ENCODE assay signal across 8 cellular contexts in genomic region chr2:135532581-135532980, GRCh38. TPM values are rescaled to one million over a fixed set of nuclear protein-coding genes. Genes with fewer than 3 reads are reported as not detected.
DNase-seq lines count a peak whose midpoint lies in the region; ATAC-seq and TF ChIP-seq lines count a peak whose summit lies in the region.
"Had no signal": no experiment of that assay in that cellular context is flagged by ENCODE, and none has a peak within 500 bp of the region (broad histone marks: within the 10 kb centered on the region; RNA-seq: fewer than 3 reads in every experiment).

No MANE protein-coding gene starts in this region.

- no peaks in the 10 kb centered on the region for H3K9me2 ChIP-seq in GM23338 (ENCODE audit: insufficient read depth)

- H3K4me2 ChIP-seq in GM23338 (peak overlapping the region; percentile 90), OCI-LY3 (ENCODE audit: low read length) (peak overlapping the region; percentile 65)

- H3K36me3 ChIP-seq in GM23338 (ENCODE audit: insufficient read depth) = no peaks in the 10 kb centered on the region
- peaks cover 9% of the 10 kb centered on the region for H3K36me3 ChIP-seq in OCI-LY3 (replicated peaks; ENCODE audit: low read depth, low read length)
- no peaks in the 10 kb centered on the region for H3K36me3 ChIP-seq in esophagus muscularis mucosa

- H2AFZ ChIP-seq in GM23338 (no peak overlapping the region), OCI-LY3 (ENCODE audit: low read depth, low read length) (no peak overlapping the region)

- intact Hi-C loops in esophagus muscularis mucosa (cut with DNase I) = loop anchor here (5.0 kb wide), 2 partner anchors 210 to 615 kb away; partner anchors contain the start of genes CCNT2 and UBXN4

- H3F3A ChIP-seq in GM23338 (replicated peaks; ENCODE audit: low read depth) = no peaks in the 10 kb centered on the region

- peaks cover 13% of the 10 kb centered on the region; the same call in 2 of the 3 replicates for H3K9me3 Mint-ChIP-seq in GM23338
- H3K9me3 Mint-ChIP-seq in stimulated activated memory B cell treated with anti-CD40 and anti-IgM and Interleukin-4, amounts not matched to agents 10 μg/mL and 1 μg/mL and 100 μg/mL, for 72 hours = no peaks in the 10 kb centered on the region

- H3K27ac ChIP-seq in GM23338 (ENCODE audit: low read depth) (no peak overlapping the region), OCI-LY3 (ENCODE audit: low read length) (no peak overlapping the region), esophagus muscularis mucosa (replicated peaks in 1 of 4) (peak overlapping the region; percentile 89 to 93 (median 90))

- H3K27me3 Mint-ChIP-seq in GM23338 (ENCODE audit: insufficient read depth, low read depth, poor library complexity) = peaks cover 4% of the 10 kb centered on the region
- no peaks in the 10 kb centered on the region for H3K27me3 Mint-ChIP-seq in stimulated activated memory B cell treated with anti-CD40 and anti-IgM and Interleukin-4, amounts not matched to agents 10 μg/mL and 1 μg/mL and 100 μg/mL, for 72 hours

- peaks cover 80% of the 10 kb centered on the region for H3K79me2 ChIP-seq in GM23338 (replicated peaks; ENCODE audit: insufficient read depth)
- H3K79me2 ChIP-seq in OCI-LY3 (ENCODE audit: low read length) = peaks cover 81% of the 10 kb centered on the region

- H3K27ac Mint-ChIP-seq in GM23338 = no peak overlapping the region
- no peak overlapping the region for H3K27ac Mint-ChIP-seq in stimulated activated memory B cell treated with anti-CD40 and anti-IgM and Interleukin-4, amounts not matched to agents 10 μg/mL and 1 μg/mL and 100 μg/mL, for 72 hours

- no peaks in the 10 kb centered on the region for H3K27me3 ChIP-seq in GM23338 (ENCODE audit: insufficient read depth)
- no peaks in the 10 kb centered on the region for H3K27me3 ChIP-seq in OCI-LY3 (ENCODE audit: low read depth, low read length)
- H3K27me3 ChIP-seq in esophagus muscularis mucosa = no peaks in the 10 kb centered on the region

- TF ChIP-seq EP300 in esophagus muscularis mucosa (IDR thresholded peaks at IDR 0.05) = no peak

- H3K4me1 Mint-ChIP-seq in GM23338 = peaks cover 5% of the 10 kb centered on the region; the same call in 2 of the 3 replicates
- peaks cover 34% of the 10 kb centered on the region for H3K4me1 Mint-ChIP-seq in stimulated activated memory B cell treated with anti-CD40 and anti-IgM and Interleukin-4, amounts not matched to agents 10 μg/mL and 1 μg/mL and 100 μg/mL, for 72 hours

- H3K9ac ChIP-seq in OCI-LY3 (ENCODE audit: low read length) = peak overlapping the region; percentile 75

- H3K4me3 ChIP-seq in GM23338 = peak overlapping the region; percentile 72
- H3K4me3 ChIP-seq in OCI-LY3 (ENCODE audit: low read length) = peak overlapping the region; percentile 94
- peak overlapping the region in 3 of 4 donors; percentile 89 to 91 (median 90) for H3K4me3 ChIP-seq in esophagus muscularis mucosa
- H3K4me3 ChIP-seq in skeletal muscle cell (ENCODE audit: low read depth, low read length) = peak overlapping the region; percentile 84

- TF ChIP-seq POLR2A in esophagus muscularis mucosa (IDR thresholded peaks at IDR 0.05; ENCODE audit: low read depth) = no peak

- peaks cover 24% of the 10 kb centered on the region for H3K36me3 Mint-ChIP-seq in GM23338 (ENCODE audit: low read depth)
- H3K36me3 Mint-ChIP-seq in stimulated activated memory B cell treated with anti-CD40 and anti-IgM and Interleukin-4, amounts not matched to agents 10 μg/mL and 1 μg/mL and 100 μg/mL, for 72 hours = no peaks in the 10 kb centered on the region

- no peak overlapping the region; the same call in 2 of the 3 replicates for H3K4me3 Mint-ChIP-seq in GM23338
- no peak overlapping the region for H3K4me3 Mint-ChIP-seq in stimulated activated memory B cell treated with anti-CD40 and anti-IgM and Interleukin-4, amounts not matched to agents 10 μg/mL and 1 μg/mL and 100 μg/mL, for 72 hours

- H4K20me1 ChIP-seq in GM23338 (replicated peaks; ENCODE audit: insufficient read depth) (peaks cover 3% of the 10 kb centered on the region), OCI-LY3 (ENCODE audit: insufficient read depth, low read length) (peaks cover 9% of the 10 kb centered on the region; the same call in 1 of the 2 replicates)

- H3K4me1 ChIP-seq in GM23338 (ENCODE audit: insufficient read depth) = 0 out of 2 replicates have a peak, but pooled peaks cover 7% of the 10 kb centered on the region
- H3K4me1 ChIP-seq in OCI-LY3 (ENCODE audit: low read length) = peaks cover 15% of the 10 kb centered on the region
- H3K4me1 ChIP-seq in esophagus muscularis mucosa = peaks cover 6 to 30% (median 22%) of the 10 kb centered on the region in 4 donors

- WGBS in esophagus muscularis mucosa = 55% methylated on average over 3 of the region's 3 CpGs

- DNase-seq in GM23338 (ENCODE audit: low spot score) = no peak
- no peak for DNase-seq in esophagus muscularis mucosa (ENCODE audit: extremely low spot score)
- no peak for DNase-seq in skeletal muscle cell (ENCODE audit: low read depth)
- DNase-seq in glomerular visceral epithelial cell (ENCODE audit: extremely low spot score) = no peak
- DNase-seq in putamen (ENCODE audit: low spot score) = no peak
- DNase-seq: activated CD8-positive, alpha-beta memory T cell treated with anti-CD3 and anti-CD28 coated beads for 24 hours had no signal

- ATAC-seq in GM23338 = no peak
- no peak for ATAC-seq in stimulated activated memory B cell treated with anti-CD40 and anti-IgM and Interleukin-4, amounts not matched to agents 10 μg/mL and 1 μg/mL and 100 μg/mL, for 72 hours

- TF ChIP-seq CTCF in GM23338 (conservative IDR thresholded peaks at IDR 0.05; ENCODE audit: low read depth in 2 of 2) (no peak), OCI-LY3 (IDR thresholded peaks at IDR 0.05; ENCODE audit: low read depth, low read length) (no peak), esophagus muscularis mucosa (IDR thresholded peaks at IDR 0.05) (no peak)

- no peaks in the 10 kb centered on the region for H3K9me3 ChIP-seq in OCI-LY3 (ENCODE audit: insufficient read depth, low read length)
- H3K9me3 ChIP-seq in esophagus muscularis mucosa = no peaks in the 10 kb centered on the region

TF ChIP-seq in GM23338, 12 proteins besides CTCF, POLR2A, EP300 and RAD21 (continues in another document):
- TF ChIP-seq JUNB (IDR thresholded peaks at IDR 0.05; ENCODE audit: unreplicated experiment) = no peak
- no peak for TF ChIP-seq STAT1 (IDR thresholded peaks at IDR 0.05; ENCODE audit: unreplicated experiment)
- TF ChIP-seq REST (IDR thresholded peaks at IDR 0.05; ENCODE audit: unreplicated experiment) = no peak
- no peak for TF ChIP-seq CREB1 (CRISPR knock-in tag; IDR thresholded peaks at IDR 0.05; ENCODE audit: low read depth)
- TF ChIP-seq POLR2AphosphoS5 (IDR thresholded peaks at IDR 0.05; ENCODE audit: low read depth) = no peak
- no peak for TF ChIP-seq NANOG (IDR thresholded peaks at IDR 0.05; ENCODE audit: borderline replicate concordance)
- no peak for TF ChIP-seq ZNF331 (CRISPR knock-in tag; IDR thresholded peaks at IDR 0.05; ENCODE audit: low read depth)
- TF ChIP-seq ZNF114 (CRISPR knock-in tag; IDR thresholded peaks at IDR 0.05) = no peak
- TF ChIP-seq EZH2phosphoT487 (IDR thresholded peaks at IDR 0.05; ENCODE audit: unreplicated experiment) = no peak

RNA-seq across cellular contexts. Expression of gene R3HDM1, which starts 1.3 kb away (rescaled TPM):
- total RNA-seq in GM23338 (2014; rRNA removed; shearing (Covaris generic)) = 63.1 and 65.2 TPM in 2 replicates
- polyA plus RNA-seq in GM23338 (2016; fragmentation: Nextera tagmentation; extraction: Ambion mirVana) = 87.6 and 88.8 TPM in 2 replicates
- total RNA-seq in esophagus muscularis mucosa = 10 to 100 TPM; 13.1 to 56.6 (median 19.6) TPM

RNA-seq across cellular contexts. Expression of gene ZRANB3, which starts 1.6 kb away (rescaled TPM):
- 15.2 and 16.8 TPM in 2 replicates for total RNA-seq in GM23338 (2014; rRNA removed; shearing (Covaris generic))
- polyA plus RNA-seq in GM23338 (2016; fragmentation: Nextera tagmentation; extraction: Ambion mirVana) = 10.5 and 11.2 TPM in 2 replicates
- total RNA-seq in esophagus muscularis mucosa = 1 to 10 TPM; 1.8 to 4.6 (median 2.9) TPM

Comparison
In these comparisons a context has a peak if more than half of its experiments do, and no peak if none do; other contexts are left out.
1. H3K27ac ChIP-seq: peak in esophagus muscularis mucosa (4 of 4); none in GM23338 (single experiment) and OCI-LY3 (single experiment).
2. Peak in every context shown above with its lines, with median percentiles within 50 percentile points of each other: H3K4me3 ChIP-seq.